ENCODE assay signal across 8 cellular contexts in genomic region chr20:63863798-63864544, GRCh38. TPM values are rescaled to one million over a fixed set of nuclear protein-coding genes. Genes with fewer than 3 reads are reported as not detected.
DNase-seq lines count a peak whose midpoint lies in the region; ATAC-seq, FAIRE-seq and TF ChIP-seq lines count a peak whose summit lies in the region.

No MANE protein-coding gene starts in this region.

- H3K9me3 Mint-ChIP-seq in activated T-helper 1 cell treated with anti-CD3 and anti-CD28 coated beads, Interleukin-12 subunit alpha, Interleukin-12 subunit beta, Interleukin-2, Interleukin-4 antibody, amounts not matched to agents 30 ng/mL and 10 ng/mL and 1 ng/mL, durations not matched to agents 14 hours and 24 hours and 36 hours = no peaks in the 10 kb centered on the region
- no peaks in the 10 kb centered on the region for H3K9me3 Mint-ChIP-seq in natural killer cell treated with Interleukin-12 subunit alpha and Interleukin-12 subunit beta and Interleukin-15 and Interleukin-18, amount 100 ng/mL, for 72 hours

- H3K27me3 ChIP-seq in Peyer's patch = no peaks in the 10 kb centered on the region

- H3K4me3 ChIP-seq in Peyer's patch = peak overlapping the region; percentile 71 to 89 (median 81)
- H3K4me3 ChIP-seq in fibroblast of mammary gland (ENCODE audit: control insufficient read depth, low read depth, low read length) = peak overlapping the region; percentile 74

- peak overlapping the region; percentile 96 for H3K27ac Mint-ChIP-seq in activated T-helper 1 cell treated with anti-CD3 and anti-CD28 coated beads, Interleukin-12 subunit alpha, Interleukin-12 subunit beta, Interleukin-2, Interleukin-4 antibody, amounts not matched to agents 30 ng/mL and 10 ng/mL and 1 ng/mL, durations not matched to agents 14 hours and 24 hours and 36 hours
- peak overlapping the region; percentile 92 to 94 for H3K27ac Mint-ChIP-seq in natural killer cell treated with Interleukin-12 subunit alpha and Interleukin-12 subunit beta and Interleukin-15 and Interleukin-18, amount 100 ng/mL, for 72 hours

- TF ChIP-seq POLR2A in Peyer's patch (IDR thresholded peaks at IDR 0.05) = peak; percentile 59 to 72

- ATAC-seq in GM21367 (IDR thresholded peaks at IDR 0.05; ENCODE audit: unreplicated experiment) = peak; percentile 63
- peak; percentile 86 to 87 for ATAC-seq in natural killer cell treated with Interleukin-12 subunit alpha and Interleukin-12 subunit beta and Interleukin-15 and Interleukin-18, amount 100 ng/mL, for 72 hours

- peaks cover 19% of the 10 kb centered on the region for H3K4me1 Mint-ChIP-seq in activated T-helper 1 cell treated with anti-CD3 and anti-CD28 coated beads, Interleukin-12 subunit alpha, Interleukin-12 subunit beta, Interleukin-2, Interleukin-4 antibody, amounts not matched to agents 30 ng/mL and 10 ng/mL and 1 ng/mL, durations not matched to agents 14 hours and 24 hours and 36 hours (ENCODE audit: low read depth)
- H3K4me1 Mint-ChIP-seq in natural killer cell treated with Interleukin-12 subunit alpha and Interleukin-12 subunit beta and Interleukin-15 and Interleukin-18, amount 100 ng/mL, for 72 hours (ENCODE audit: low read depth in 2 of 2) = peaks cover 19 to 22% of the 10 kb centered on the region in 2 donors

- peak; percentile 55 for TF ChIP-seq CTCF in D721Med (IDR thresholded peaks at IDR 0.05; ENCODE audit: insufficient read depth, missing control alignments)
- peak; percentile 48 to 78 (median 74) for TF ChIP-seq CTCF in Peyer's patch (IDR thresholded peaks at IDR 0.05)
- peak; percentile 46 for TF ChIP-seq CTCF in fibroblast of mammary gland (conservative IDR thresholded peaks at IDR 0.05; ENCODE audit: control insufficient read depth, insufficient read depth, low read depth, low read length)

- peak overlapping the region; percentile 96 for H3K4me3 Mint-ChIP-seq in activated T-helper 1 cell treated with anti-CD3 and anti-CD28 coated beads, Interleukin-12 subunit alpha, Interleukin-12 subunit beta, Interleukin-2, Interleukin-4 antibody, amounts not matched to agents 30 ng/mL and 10 ng/mL and 1 ng/mL, durations not matched to agents 14 hours and 24 hours and 36 hours
- peak overlapping the region; percentile 94 for H3K4me3 Mint-ChIP-seq in natural killer cell treated with Interleukin-12 subunit alpha and Interleukin-12 subunit beta and Interleukin-15 and Interleukin-18, amount 100 ng/mL, for 72 hours

- no peaks in the 10 kb centered on the region for H3K27me3 Mint-ChIP-seq in activated T-helper 1 cell treated with anti-CD3 and anti-CD28 coated beads, Interleukin-12 subunit alpha, Interleukin-12 subunit beta, Interleukin-2, Interleukin-4 antibody, amounts not matched to agents 30 ng/mL and 10 ng/mL and 1 ng/mL, durations not matched to agents 14 hours and 24 hours and 36 hours (ENCODE audit: insufficient read depth)
- H3K27me3 Mint-ChIP-seq in natural killer cell treated with Interleukin-12 subunit alpha and Interleukin-12 subunit beta and Interleukin-15 and Interleukin-18, amount 100 ng/mL, for 72 hours = no peaks in the 10 kb centered on the region

- FAIRE-seq in D721Med (lab: Jason Lieb, UNC) = no peak

- H3K9me3 ChIP-seq in Peyer's patch = no peaks in the 10 kb centered on the region

- DNase-seq in D721Med (ENCODE audit: insufficient read length, low spot score) (peak; percentile 67), HuH-7.5 (ENCODE audit: low spot score) (peak; percentile 96), Peyer's patch (peak; percentile 91 to 96 (median 93)), fibroblast of mammary gland (ENCODE audit: low read depth) (peak; percentile 76)
- DNase-seq in activated T-helper 1 cell treated with anti-CD3 and anti-CD28 coated beads, Interleukin-12 subunit alpha, Interleukin-12 subunit beta, Interleukin-2, Interleukin-4 antibody, amounts not matched to agents 30 ng/mL and 10 ng/mL and 1 ng/mL, durations not matched to agents 14 hours and 24 hours and 36 hours (ENCODE audit: low spot score) = peak; percentile 82
- peak; percentile 90 for DNase-seq in natural killer cell treated with Interleukin-12 subunit alpha and Interleukin-12 subunit beta and Interleukin-15 and Interleukin-18, amount 100 ng/mL, for 72 hours (ENCODE audit: low spot score)
- peak; percentile 75 for DNase-seq in stimulated activated naive CD4-positive, alpha-beta T cell treated with Interleukin-2 at 50 U/mL for 16 hours (lab: John Stamatoyannopoulos, UW)

- H3K36me3 Mint-ChIP-seq in activated T-helper 1 cell treated with anti-CD3 and anti-CD28 coated beads, Interleukin-12 subunit alpha, Interleukin-12 subunit beta, Interleukin-2, Interleukin-4 antibody, amounts not matched to agents 30 ng/mL and 10 ng/mL and 1 ng/mL, durations not matched to agents 14 hours and 24 hours and 36 hours (ENCODE audit: low read depth) = peaks cover 20% of the 10 kb centered on the region
- H3K36me3 Mint-ChIP-seq in natural killer cell treated with Interleukin-12 subunit alpha and Interleukin-12 subunit beta and Interleukin-15 and Interleukin-18, amount 100 ng/mL, for 72 hours = no peaks in the 10 kb centered on the region

- H3K36me3 ChIP-seq in Peyer's patch = peaks cover 0 to 25% (median 0%) of the 10 kb centered on the region in 3 donors

- H3K4me1 ChIP-seq in Peyer's patch = peaks cover 0 to 28% (median 14%) of the 10 kb centered on the region in 4 donors

- intact Hi-C loops in activated T-helper 1 cell treated with anti-CD3 and anti-CD28 coated beads, Interleukin-12 subunit alpha, Interleukin-12 subunit beta, Interleukin-2, Interleukin-4 antibody, amounts not matched to agents 30 ng/mL and 10 ng/mL and 1 ng/mL, durations not matched to agents 14 hours and 24 hours and 36 hours (cut with micrococcal nuclease) = loop anchor here (1.0 to 2.0 kb wide), 5 partner anchors 13 to 237 kb away; partner anchors contain the start of gene GMEB2

- H3K27ac ChIP-seq in Peyer's patch = peak overlapping the region; percentile 88 to 96 (median 93)

RNA-seq across cellular contexts. Expression of gene TPD52L2, which starts 1.1 kb away (rescaled TPM):
- total RNA-seq in Peyer's patch = 10 to 100 TPM; 59.4 to 78.7 (median 65.1) TPM
- 65.9 and 73.2 TPM in 2 replicates for total RNA-seq in activated T-helper 1 cell treated with anti-CD3 and anti-CD28 coated beads, Interleukin-12 subunit alpha, Interleukin-12 subunit beta, Interleukin-2, Interleukin-4 antibody, amounts not matched to agents 30 ng/mL and 10 ng/mL and 1 ng/mL, durations not matched to agents 14 hours and 24 hours and 36 hours
- total RNA-seq in natural killer cell treated with Interleukin-12 subunit alpha and Interleukin-12 subunit beta and Interleukin-15 and Interleukin-18, amount 100 ng/mL, for 72 hours = 10 to 100 TPM; 48.8 to 60.0 TPM

RNA-seq across cellular contexts. Expression of gene ABHD16B, which starts 2.7 kb away (rescaled TPM):
- total RNA-seq in Peyer's patch = not detected
- not detected in 2 replicates for total RNA-seq in activated T-helper 1 cell treated with anti-CD3 and anti-CD28 coated beads, Interleukin-12 subunit alpha, Interleukin-12 subunit beta, Interleukin-2, Interleukin-4 antibody, amounts not matched to agents 30 ng/mL and 10 ng/mL and 1 ng/mL, durations not matched to agents 14 hours and 24 hours and 36 hours
- not detected for total RNA-seq in natural killer cell treated with Interleukin-12 subunit alpha and Interleukin-12 subunit beta and Interleukin-15 and Interleukin-18, amount 100 ng/mL, for 72 hours

RNA-seq across cellular contexts. Expression of gene DNAJC5, which starts 31.0 kb away (rescaled TPM):
- total RNA-seq in Peyer's patch = 100 to 1,000 TPM in 3 of 4 donors, 10 to 100 TPM in 1; 41.3 to 137 (median 113) TPM
- total RNA-seq in activated T-helper 1 cell treated with anti-CD3 and anti-CD28 coated beads, Interleukin-12 subunit alpha, Interleukin-12 subunit beta, Interleukin-2, Interleukin-4 antibody, amounts not matched to agents 30 ng/mL and 10 ng/mL and 1 ng/mL, durations not matched to agents 14 hours and 24 hours and 36 hours = 47.5 and 48.2 TPM in 2 replicates
- 10 to 100 TPM; 67.6 to 89.1 TPM for total RNA-seq in natural killer cell treated with Interleukin-12 subunit alpha and Interleukin-12 subunit beta and Interleukin-15 and Interleukin-18, amount 100 ng/mL, for 72 hours

RNA-seq across cellular contexts. Expression of gene ZBTB46, which starts 32.9 kb away (rescaled TPM):
- 10 to 100 TPM in 1 of 4 donors, 1 to 10 TPM in 3; 1.9 to 33.0 (median 4.4) TPM for total RNA-seq in Peyer's patch
- 1.1 and 1.2 TPM in 2 replicates for total RNA-seq in activated T-helper 1 cell treated with anti-CD3 and anti-CD28 coated beads, Interleukin-12 subunit alpha, Interleukin-12 subunit beta, Interleukin-2, Interleukin-4 antibody, amounts not matched to agents 30 ng/mL and 10 ng/mL and 1 ng/mL, durations not matched to agents 14 hours and 24 hours and 36 hours
- 1 to 10 TPM in 1 of 2 donors, under 1 TPM in 1; 0.25 to 1.2 TPM for total RNA-seq in natural killer cell treated with Interleukin-12 subunit alpha and Interleukin-12 subunit beta and Interleukin-15 and Interleukin-18, amount 100 ng/mL, for 72 hours

Comparison
In these comparisons a context has a peak if more than half of its experiments do, and no peak if none do; other contexts are left out.
1. Peak in every context shown above with its lines: DNase-seq, ATAC-seq, H3K4me3 ChIP-seq and H3K27ac ChIP-seq.